In the genomic region with DNA sequence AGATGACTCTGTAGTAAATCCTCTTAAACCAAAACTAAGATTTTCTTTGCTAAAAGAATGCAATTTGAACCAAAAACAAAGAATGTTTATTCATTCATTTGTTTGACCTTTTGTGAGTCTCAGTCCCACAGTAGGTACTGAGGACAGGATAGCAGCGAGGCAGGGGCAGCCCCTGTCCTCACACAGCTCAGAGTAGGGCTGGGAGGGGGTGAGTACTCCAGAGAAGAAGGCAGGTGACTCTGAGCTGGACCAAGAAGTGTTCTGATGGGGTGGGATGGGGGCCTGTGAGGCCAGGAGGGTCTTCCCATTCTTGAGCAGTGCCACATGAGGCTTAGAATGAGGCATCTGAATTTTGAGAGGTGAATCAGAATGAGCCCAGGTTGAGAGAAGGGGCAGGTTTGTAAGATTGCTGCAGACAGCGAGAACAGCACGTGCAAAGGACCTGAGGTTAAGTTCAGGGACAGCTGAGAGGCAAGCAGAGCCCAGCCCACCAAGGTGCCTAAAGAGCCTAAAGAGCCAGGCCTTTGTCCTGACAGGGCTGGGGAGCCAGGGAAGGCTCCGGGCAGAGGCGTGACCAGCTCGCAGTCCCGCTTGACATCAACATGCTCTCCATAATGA, we compare ENCODE assay signal across 1 cellular context.
TF ChIP-seq lines count a peak whose summit lies in the region.

No MANE protein-coding gene starts in this region.

TF ChIP-seq in A549, 52 proteins besides CTCF, POLR2A, EP300 and RAD21 (continued from another document):
- no peak for TF ChIP-seq KDM5A (IDR thresholded peaks at IDR 0.05)
